22 cellular contexts compared by ENCODE assay signal in genomic region chr5:73395274-73395673, GRCh38. TPM values are rescaled to one million over a fixed set of nuclear protein-coding genes. Genes with fewer than 3 reads are reported as not detected.
DNase-seq lines count a peak whose midpoint lies in the region; ATAC-seq and TF ChIP-seq lines count a peak whose summit lies in the region.
"Had no signal": no experiment of that assay in that cellular context is flagged by ENCODE, and none has a peak within 500 bp of the region (broad histone marks: within the 10 kb centered on the region; RNA-seq: fewer than 3 reads in every experiment).

No MANE protein-coding gene starts in this region.

- intact Hi-C loops in upper lobe of right lung (cut with DNase I): no loop called here

- no peak for ATAC-seq in SK-N-SH treated with all-trans-retinoic acid at 6 μM for 48 hours
- ATAC-seq in upper lobe of right lung: no peak
- ATAC-seq in HG03108 (IDR thresholded peaks at IDR 0.05; ENCODE audit: unreplicated experiment): no peak
- ATAC-seq: HCT116, PC-3 had no signal

- TF ChIP-seq CTCF in SK-N-SH (IDR thresholded peaks at IDR 0.05) (no peak), astrocyte of the cerebellum (IDR thresholded peaks at IDR 0.05; ENCODE audit: low read depth, low read length, missing control alignments) (no peak), upper lobe of right lung (IDR thresholded peaks at IDR 0.05) (no peak), suprapubic skin (IDR thresholded peaks at IDR 0.05) (no peak)

- no peak for DNase-seq in SK-N-SH
- DNase-seq in astrocyte of the cerebellum (ENCODE audit: low read depth): peak; percentile 77
- peak; percentile 80 for DNase-seq in glomerular visceral epithelial cell (ENCODE audit: extremely low spot score)
- no peak for DNase-seq in upper lobe of right lung
- no peak for DNase-seq in suprapubic skin (ENCODE audit: low spot score in 2 of 2)
- DNase-seq: AML-193; CD4-positive, alpha-beta T cell; GF-D8; Kasumi-1; NCI-H1092 treated with DMSO at 0.1 percent for 48 hours; NCI-H1436; NCI-H187 treated with DMSO at 0.1 percent for 48 hours; NCI-H446; NCI-H526; NK-92 treated with Interleukin-12 subunit alpha and Interleukin-12 subunit beta, amount 100 ng/mL, for 24 hours; PC-3; SJCRH30 had no signal

- no peak overlapping the region for H3K4me2 ChIP-seq in SK-N-SH
- H3K4me2 ChIP-seq: BLaER1 treated with 17β-estradiol and CSF1 and Interleukin-3, amounts not matched to agents 10 nM and 100 nM had no signal

- H3K4me3 ChIP-seq in SK-N-SH (ENCODE audit: low read depth in 2 of 2, low read length in 1 of 2) (no peak overlapping the region), astrocyte of the cerebellum (ENCODE audit: low read depth, low read length) (no peak overlapping the region), upper lobe of right lung (no peak overlapping the region), suprapubic skin (no peak overlapping the region)
- H3K4me3 ChIP-seq: BLaER1 treated with 17β-estradiol and CSF1 and Interleukin-3, amounts not matched to agents 10 nM and 100 nM; SJCRH30 had no signal

- H3K27ac ChIP-seq in SK-N-SH (ENCODE audit: low read depth in 2 of 2, low read length in 1 of 2): no peak overlapping the region
- H3K27ac ChIP-seq in upper lobe of right lung: no peak overlapping the region
- no peak overlapping the region for H3K27ac ChIP-seq in suprapubic skin
- H3K27ac ChIP-seq: BLaER1 treated with 17β-estradiol and CSF1 and Interleukin-3, amounts not matched to agents 10 nM and 100 nM; HL-60; SJCRH30 had no signal

- no peaks in the 10 kb centered on the region; the same call in 1 of the 2 replicates for H3K79me2 ChIP-seq in SK-N-SH (ENCODE audit: insufficient read depth)

- no peaks in the 10 kb centered on the region for H3K9me3 ChIP-seq in SK-N-SH
- H3K9me3 ChIP-seq in upper lobe of right lung: no peaks in the 10 kb centered on the region
- H3K9me3 ChIP-seq in suprapubic skin: no peaks in the 10 kb centered on the region
- H3K9me3 ChIP-seq: BLaER1 treated with 17β-estradiol and CSF1 and Interleukin-3, amounts not matched to agents 10 nM and 100 nM; SJCRH30 had no signal

- H3K27me3 ChIP-seq in SK-N-SH (ENCODE audit: insufficient read depth) (no peaks in the 10 kb centered on the region), upper lobe of right lung (peaks cover 35% of the 10 kb centered on the region), suprapubic skin (peaks cover 16% of the 10 kb centered on the region)
- H3K27me3 ChIP-seq: BLaER1 treated with 17β-estradiol and CSF1 and Interleukin-3, amounts not matched to agents 10 nM and 100 nM had no signal

- no peak overlapping the region for H2AFZ ChIP-seq in SK-N-SH (ENCODE audit: low read depth)

- no peaks in the 10 kb centered on the region for H4K20me1 ChIP-seq in SK-N-SH (ENCODE audit: insufficient read depth)
- H4K20me1 ChIP-seq: BLaER1 treated with 17β-estradiol and CSF1 and Interleukin-3, amounts not matched to agents 10 nM and 100 nM had no signal

- H3K36me3 ChIP-seq in SK-N-SH (replicated peaks in 1 of 2; ENCODE audit: control insufficient read depth in 1 of 2, insufficient read depth in 2 of 2, low read length in 1 of 2): no peaks in the 10 kb centered on the region
- no peaks in the 10 kb centered on the region for H3K36me3 ChIP-seq in upper lobe of right lung
- H3K36me3 ChIP-seq in suprapubic skin: no peaks in the 10 kb centered on the region
- H3K36me3 ChIP-seq: BLaER1 treated with 17β-estradiol and CSF1 and Interleukin-3, amounts not matched to agents 10 nM and 100 nM; SJCRH30 had no signal

- in situ Hi-C loops in astrocyte of the cerebellum (cut with HindIII; ENCODE audit: low sequenced_read_pairs): no loop called here

- TF ChIP-seq EP300 in SK-N-SH (IDR thresholded peaks at IDR 0.05; ENCODE audit: borderline replicate concordance in 1 of 2, low read depth in 1 of 2, low read length in 1 of 2) (no peak), suprapubic skin (IDR thresholded peaks at IDR 0.05) (no peak)

- no peak overlapping the region for H3K9ac ChIP-seq in SK-N-SH
- H3K9ac ChIP-seq: BLaER1 treated with 17β-estradiol and CSF1 and Interleukin-3, amounts not matched to agents 10 nM and 100 nM had no signal

- TF ChIP-seq RAD21 in SK-N-SH (IDR thresholded peaks at IDR 0.05; ENCODE audit: low read length): no peak

- H3F3A ChIP-seq in SK-N-SH (replicated peaks; ENCODE audit: insufficient read depth): peaks cover 21% of the 10 kb centered on the region

- TF ChIP-seq POLR2A in suprapubic skin (IDR thresholded peaks at IDR 0.05): no peak

- POLR2A ChIA-PET in SK-N-SH (lab: Yijun Ruan, JAX): no interaction called here

- no peaks in the 10 kb centered on the region for H3K9me2 ChIP-seq in SK-N-SH

- H3K4me1 ChIP-seq in SK-N-SH (ENCODE audit: control insufficient read depth in 1 of 2, insufficient read depth in 2 of 2, low read depth in 1 of 2, low read length in 1 of 2) (peaks cover 0 to 19% of the 10 kb centered on the region in 2 experiments; a peak in 3 of 4 replicates), upper lobe of right lung (no peaks in the 10 kb centered on the region), suprapubic skin (no peaks in the 10 kb centered on the region)
- H3K4me1 ChIP-seq: BLaER1 treated with 17β-estradiol and CSF1 and Interleukin-3, amounts not matched to agents 10 nM and 100 nM; SJCRH30 had no signal

- CTCF ChIA-PET in SK-N-SH (lab: Yijun Ruan, JAX): no interaction called here

TF ChIP-seq in SK-N-SH, 30 proteins besides CTCF, POLR2A, EP300 and RAD21:
- no peak for TF ChIP-seq SMC3 (IDR thresholded peaks at IDR 0.05; ENCODE audit: low read depth, low read length)
- 0 out of 2 replicates have a peak, but pooled peaks have one; percentile 10 for TF ChIP-seq TCF12 (IDR thresholded peaks at IDR 0.05)

TF ChIP-seq in SK-N-SH treated with all-trans-retinoic acid at 6 μM for 48 hours, 23 proteins besides CTCF, POLR2A, EP300 and RAD21 (continues in another document):
- TF ChIP-seq ZNF8 (CRISPR knock-in tag; IDR thresholded peaks at IDR 0.05) (no peak), ZFP3 (CRISPR knock-in tag; IDR thresholded peaks at IDR 0.05) (no peak), TCF4 (CRISPR knock-in tag; IDR thresholded peaks at IDR 0.05; ENCODE audit: borderline replicate concordance) (no peak), GLIS3 (CRISPR knock-in tag; IDR thresholded peaks at IDR 0.05) (no peak), OSR1 (CRISPR knock-in tag; IDR thresholded peaks at IDR 0.05) (no peak), CSRNP3 (CRISPR knock-in tag; IDR thresholded peaks at IDR 0.05) (no peak), ZNF565 (CRISPR knock-in tag; conservative IDR thresholded peaks at IDR 0.05; ENCODE audit: low read depth) (no peak), BACH2 (CRISPR knock-in tag; IDR thresholded peaks at IDR 0.05; ENCODE audit: borderline replicate concordance) (no peak), ZC3H10 (CRISPR knock-in tag; IDR thresholded peaks at IDR 0.05) (no peak), ZFP30 (CRISPR knock-in tag; IDR thresholded peaks at IDR 0.05) (no peak), RARB (CRISPR knock-in tag; IDR thresholded peaks at IDR 0.05) (no peak), ARNTL (CRISPR knock-in tag; IDR thresholded peaks at IDR 0.05; ENCODE audit: borderline replicate concordance, low read depth) (no peak), PATZ1 (CRISPR knock-in tag; IDR thresholded peaks at IDR 0.05; ENCODE audit: borderline replicate concordance) (no peak), ISL1 (CRISPR knock-in tag; IDR thresholded peaks at IDR 0.05) (no peak), POU6F1 (CRISPR knock-in tag; IDR thresholded peaks at IDR 0.05; ENCODE audit: borderline replicate concordance, low read depth) (no peak)

RNA-seq across cellular contexts. Expression of gene FOXD1, which starts 53.3 kb away (rescaled TPM):
- 39.6 and 73.9 TPM in 2 replicates for polyA plus RNA-seq in SK-N-SH (2012; rRNA removed)
- polyA plus RNA-seq in SK-N-SH (2012; cell fraction: cytosol; rRNA removed): 71.2 and 72.6 TPM in 2 replicates
- 48.7 and 52.6 TPM in 2 replicates for polyA plus RNA-seq in SK-N-SH (2012; cell fraction: nucleus; rRNA removed)
- total RNA-seq in upper lobe of right lung: 1.2 TPM
- total RNA-seq in suprapubic skin: under 1 TPM in 3 of 4 donors, not detected in 1; 0.26 to 0.52 (median 0.51) TPM
- total RNA-seq: CD4-positive, alpha-beta T cell had no signal

Comparison
In these comparisons a context has a peak if more than half of its experiments do, and no peak if none do; other contexts are left out.
1. DNase-seq: peak in astrocyte of the cerebellum (single experiment) and glomerular visceral epithelial cell (single experiment); none in SK-N-SH (single experiment), upper lobe of right lung (single experiment) and suprapubic skin (0 of 2).